23 cellular contexts compared by ENCODE assay signal in the genomic region with DNA sequence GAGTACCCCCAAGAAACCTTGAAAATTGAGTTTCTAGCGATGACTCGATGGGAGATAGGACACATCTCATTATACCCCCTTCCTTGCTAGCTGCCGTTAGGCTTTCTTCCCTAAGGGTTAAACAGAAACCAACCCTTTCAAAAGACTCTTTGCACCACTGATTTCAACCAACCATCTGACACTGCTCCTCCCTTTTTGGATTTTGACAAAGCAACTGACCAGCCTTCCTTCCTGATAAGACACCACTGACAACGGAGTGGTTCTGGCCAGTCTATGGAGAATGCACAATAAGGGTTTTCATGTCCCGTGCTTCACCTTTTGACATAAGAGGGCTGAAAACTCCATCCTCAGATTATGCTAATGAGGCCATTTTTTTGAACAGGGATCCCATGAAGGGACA.
"Had no signal": no experiment of that assay in that cellular context is flagged by ENCODE, and none has a peak within 500 bp of the region (broad histone marks: within the 10 kb centered on the region; RNA-seq: fewer than 3 reads in every experiment).

No MANE protein-coding gene starts in this region.

- H3K4me3 Mint-ChIP-seq: mesothelial cell of epicardium; naive thymus-derived CD8-positive, alpha-beta T cell had no signal

- H3K27ac ChIP-seq: coronary artery, dorsolateral prefrontal cortex, esophagus muscularis mucosa, foreskin keratinocyte, gastroesophageal sphincter, heart left ventricle, hepatocyte, left lung, lower lobe of right lung had no signal

- H3K9me3 ChIP-seq: esophagus muscularis mucosa, gastroesophageal sphincter, heart left ventricle, left lung, lower lobe of right lung, mucosa of descending colon had no signal

- ATAC-seq: foreskin keratinocyte; gastroesophageal sphincter; heart left ventricle; left cardiac atrium; left lung; left ventricle myocardium superior; lower lobe of right lung; mucosa of descending colon; naive thymus-derived CD8-positive, alpha-beta T cell had no signal

- H3K36me3 ChIP-seq: esophagus muscularis mucosa, gastroesophageal sphincter, heart left ventricle, left lung, lower lobe of right lung had no signal

- H3K27ac Mint-ChIP-seq: mesothelial cell of epicardium had no signal

- H3K27me3 ChIP-seq: esophagus muscularis mucosa, foreskin keratinocyte, gastroesophageal sphincter, heart left ventricle, hepatocyte, left lung had no signal

- H3K4me3 ChIP-seq: coronary artery, dorsolateral prefrontal cortex, esophagus muscularis mucosa, gastroesophageal sphincter, heart left ventricle, hepatocyte, left lung, lower lobe of right lung, mucosa of descending colon had no signal

- H3K36me3 Mint-ChIP-seq: mesothelial cell of epicardium had no signal

- H3K4me2 ChIP-seq: hepatocyte had no signal

- DNase-seq: dermis blood vessel endothelial cell; dorsolateral prefrontal cortex; effector CD4-positive, alpha-beta T cell; effector memory CD4-positive, alpha-beta T cell; foreskin keratinocyte; heart left ventricle; left cardiac atrium; left lung; left ventricle myocardium superior; lower lobe of right lung; mesenchymal stem cell; mucosa of descending colon; naive B cell; naive thymus-derived CD8-positive, alpha-beta T cell had no signal

- H3K27me3 Mint-ChIP-seq: naive B cell; naive thymus-derived CD8-positive, alpha-beta T cell had no signal

- FAIRE-seq: endothelial cell of umbilical vein, frontal cortex, islet of Langerhans, keratinocyte had no signal

- H3K4me1 ChIP-seq: esophagus muscularis mucosa, gastroesophageal sphincter, lower lobe of right lung had no signal
